Comparison of ENCODE assay signal across 20 cellular contexts in the genomic region with DNA sequence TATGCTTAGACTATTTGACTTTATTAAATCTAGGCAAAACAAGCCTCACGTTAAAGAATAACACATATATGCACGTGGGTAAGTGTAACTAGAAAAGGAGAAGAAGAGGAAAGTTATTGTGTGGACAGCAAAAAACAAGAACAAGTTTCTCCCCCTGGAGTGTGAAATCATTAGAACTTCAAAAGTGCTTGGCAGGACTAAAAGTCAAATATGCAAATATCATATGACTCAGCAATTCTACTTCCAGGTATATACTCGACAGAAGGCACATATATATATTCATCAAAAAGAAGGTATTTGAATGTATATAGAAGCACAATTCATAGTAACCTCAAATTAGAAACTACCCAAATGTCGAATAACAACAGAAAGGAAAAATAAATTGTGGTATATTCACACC.
"Had no signal": no experiment of that assay in that cellular context is flagged by ENCODE, and none has a peak within 500 bp of the region (broad histone marks: within the 10 kb centered on the region; RNA-seq: fewer than 3 reads in every experiment).

No MANE protein-coding gene starts in this region.

- H3K27me3 ChIP-seq: hepatocyte, tibial nerve, vagina had no signal

- DNase-seq: activated CD4-positive, alpha-beta T cell treated with anti-CD3 and anti-CD28 coated beads for 36 hours; activated CD8-positive, alpha-beta T cell treated with anti-CD3 and anti-CD28 coated beads for 36 hours; activated effector memory CD4-positive, alpha-beta T cell treated with anti-CD3 and anti-CD28 coated beads, Interleukin-2, amount 50 U/mL, for 16 hours; activated T-cell treated with anti-CD3 and anti-CD28 coated beads, Interleukin-2, amount 50 U/mL, for 48 hours; amniotic stem cell; caudate nucleus; left ventricle myocardium inferior; mucosa of descending colon; naive thymus-derived CD4-positive, alpha-beta T cell; posterior cingulate gyrus; stimulated activated CD4-positive, alpha-beta T cell treated with anti-CD3 and anti-CD28 coated beads, Interleukin-15, amount 100 ng/mL, for 24 hours; stimulated activated CD4-positive, alpha-beta T cell treated with anti-CD3 and anti-CD28 coated beads, Interleukin-4, amount 100 ng/mL, for 1 hour; stimulated activated naive CD4-positive, alpha-beta T cell had no signal

- H3K4me2 ChIP-seq: hepatocyte had no signal

- H3K4me3 ChIP-seq: hepatocyte, left ventricle myocardium inferior, mucosa of descending colon, skin epidermis, tibial nerve, vagina had no signal

- H3K27ac ChIP-seq: hepatocyte, left ventricle myocardium inferior, skin epidermis, tibial nerve, vagina had no signal

- H3K36me3 ChIP-seq: left ventricle myocardium inferior, tibial nerve, vagina had no signal

- FAIRE-seq: colon had no signal

- H3K4me1 ChIP-seq: left ventricle myocardium inferior, tibial nerve, vagina had no signal

- H2AFZ ChIP-seq: hepatocyte had no signal

- H3K9me3 ChIP-seq: left ventricle myocardium inferior, mucosa of descending colon, tibial nerve, vagina had no signal

- H3K79me2 ChIP-seq: hepatocyte had no signal

- ATAC-seq: activated CD4-positive, alpha-beta T cell treated with anti-CD3 and anti-CD28 coated beads for 36 hours; activated CD8-positive, alpha-beta T cell treated with anti-CD3 and anti-CD28 coated beads for 36 hours; activated naive CD4-positive, alpha-beta T cell treated with anti-CD3 and anti-CD28 coated beads, Interleukin-2, amount 50 U/mL, for 72 hours; esophagus mucosa; mucosa of descending colon; naive thymus-derived CD4-positive, alpha-beta T cell had no signal
